ENCODE assay signal across 25 cellular contexts in genomic region chr7:91463330-91463729, GRCh38.
"Had no signal": no experiment of that assay in that cellular context is flagged by ENCODE, and none has a peak within 500 bp of the region (broad histone marks: within the 10 kb centered on the region; RNA-seq: fewer than 3 reads in every experiment).

No MANE protein-coding gene starts in this region.

- H3K36me3 Mint-ChIP-seq: naive thymus-derived CD4-positive, alpha-beta T cell had no signal

- DNase-seq: cortex of kidney; effector memory CD8-positive, alpha-beta T cell; erythroblast; esophagus squamous epithelium; foreskin melanocyte; head of caudate nucleus; hippocampal formation; left cardiac atrium; mesenchymal stem cell; midbrain; naive thymus-derived CD4-positive, alpha-beta T cell; nephron progenitor cell; occipital lobe; stimulated activated CD4-positive, alpha-beta T cell treated with anti-CD3 and anti-CD28 coated beads, Interleukin-2, amount 100 ng/mL, for 48 hours; stimulated activated naive CD4-positive, alpha-beta T cell; substantia nigra; testis; transverse colon; upper lobe of right lung had no signal

- H3K27me3 Mint-ChIP-seq: effector memory CD8-positive, alpha-beta T cell; naive thymus-derived CD4-positive, alpha-beta T cell; progenitor cell of endocrine pancreas had no signal

- ATAC-seq: effector memory CD8-positive, alpha-beta T cell; left cardiac atrium; left lung; naive thymus-derived CD4-positive, alpha-beta T cell; pancreas; sciatic nerve; upper lobe of right lung had no signal

- H3K9me3 ChIP-seq: esophagus squamous epithelium, left lung, pancreas, testis, transverse colon, upper lobe of right lung, vagina had no signal

- H3K27ac ChIP-seq: esophagus squamous epithelium, left lung, pancreas, testis, transverse colon, upper lobe of right lung, vagina had no signal

- H3K36me3 ChIP-seq: esophagus squamous epithelium, left lung, pancreas, transverse colon, upper lobe of right lung, vagina had no signal

- H3K4me2 ChIP-seq: smooth muscle cell had no signal

- H3K4me1 ChIP-seq: esophagus squamous epithelium, left lung, pancreas, testis, transverse colon, upper lobe of right lung, vagina had no signal

- H3K9me3 Mint-ChIP-seq: nephron progenitor cell had no signal

- H3K4me3 ChIP-seq: esophagus squamous epithelium, left lung, pancreas, smooth muscle cell, transverse colon, upper lobe of right lung, vagina had no signal

- H3K4me3 Mint-ChIP-seq: effector memory CD8-positive, alpha-beta T cell; naive thymus-derived CD4-positive, alpha-beta T cell; nephron progenitor cell had no signal

- H3K27ac Mint-ChIP-seq: effector memory CD8-positive, alpha-beta T cell; naive thymus-derived CD4-positive, alpha-beta T cell; nephron progenitor cell; progenitor cell of endocrine pancreas had no signal

- H3K4me1 Mint-ChIP-seq: naive thymus-derived CD4-positive, alpha-beta T cell; nephron progenitor cell had no signal

- H3K27me3 ChIP-seq: esophagus squamous epithelium, left lung, pancreas, testis, transverse colon, upper lobe of right lung, vagina had no signal
